ENCODE assay signal across 22 cellular contexts in the genomic region with DNA sequence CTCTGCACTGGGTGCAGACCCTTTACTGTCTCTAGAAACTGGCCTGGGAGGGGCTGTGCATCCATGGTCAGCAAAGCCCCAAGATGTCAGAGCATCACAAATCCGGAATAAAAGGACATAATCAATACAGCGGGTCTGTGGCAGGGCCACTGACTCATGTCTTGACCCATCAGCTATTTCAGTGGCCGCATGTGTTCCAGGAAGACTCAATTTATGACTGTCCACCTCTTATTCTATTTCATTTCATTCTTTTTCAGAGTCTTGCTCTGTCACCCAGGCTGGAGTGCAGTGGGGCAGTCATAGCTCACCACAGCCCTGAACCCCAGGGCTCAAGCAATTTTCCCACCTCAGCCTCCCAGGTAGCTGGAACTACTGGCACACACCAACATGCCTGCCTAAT. TPM values are rescaled to one million over a fixed set of nuclear protein-coding genes. Genes with fewer than 3 reads are reported as not detected.
DNase-seq lines count a peak whose midpoint lies in the region; ATAC-seq, FAIRE-seq and TF ChIP-seq lines count a peak whose summit lies in the region.
"Had no signal": no experiment of that assay in that cellular context is flagged by ENCODE, and none has a peak within 500 bp of the region (broad histone marks: within the 10 kb centered on the region; RNA-seq: fewer than 3 reads in every experiment).

No MANE protein-coding gene starts in this region.

- H2AK5ac ChIP-seq in H9 (ENCODE audit: insufficient read length, low read length): no peak overlapping the region

- H3K27me3 ChIP-seq in CD4-positive, alpha-beta T cell (ENCODE audit: control insufficient read depth, insufficient read depth, low read length): no peaks in the 10 kb centered on the region
- H3K27me3 ChIP-seq in H9 (ENCODE audit: insufficient read depth, low read length): no peaks in the 10 kb centered on the region
- H3K27me3 ChIP-seq: brain microvascular endothelial cell, sigmoid colon had no signal

- no peak for ATAC-seq in CD4-positive, alpha-beta T cell (ENCODE audit: poor library complexity)
- ATAC-seq in central memory CD8-positive, alpha-beta T cell (replicated peaks; ENCODE audit: extremely low read depth, poor library complexity, severe bottlenecking): no peak
- no peak for ATAC-seq in GM21423 (IDR thresholded peaks at IDR 0.05; ENCODE audit: unreplicated experiment)
- ATAC-seq: esophagus mucosa, left ventricle myocardium superior had no signal

- H3K27ac ChIP-seq in CD4-positive, alpha-beta T cell (ENCODE audit: low read depth, low read length): no peak overlapping the region
- no peak overlapping the region for H3K27ac ChIP-seq in H9 (ENCODE audit: insufficient read length, low read depth, low read length)
- H3K27ac ChIP-seq: brain microvascular endothelial cell, sigmoid colon had no signal

- no peak overlapping the region for H2BK5ac ChIP-seq in H9 (ENCODE audit: insufficient read length, low read length)

- no peaks in the 10 kb centered on the region for H3K27me3 Mint-ChIP-seq in CD4-positive, alpha-beta T cell
- no peaks in the 10 kb centered on the region for H3K27me3 Mint-ChIP-seq in H9 (ENCODE audit: low read depth)
- no peaks in the 10 kb centered on the region for H3K27me3 Mint-ChIP-seq in central memory CD8-positive, alpha-beta T cell
- no peaks in the 10 kb centered on the region for H3K27me3 Mint-ChIP-seq in neural crest cell (ENCODE audit: low read depth)
- H3K27me3 Mint-ChIP-seq: CD8-positive, alpha-beta memory T cell; type B pancreatic cell had no signal

- no peak overlapping the region for H2BK120ac ChIP-seq in H9 (ENCODE audit: low read depth, low read length, poor library complexity, severe bottlenecking)

- H3K4me3 Mint-ChIP-seq in CD4-positive, alpha-beta T cell: no peak overlapping the region
- no peak overlapping the region for H3K4me3 Mint-ChIP-seq in H9
- H3K4me3 Mint-ChIP-seq in central memory CD8-positive, alpha-beta T cell: no peak overlapping the region
- H3K4me3 Mint-ChIP-seq in neural crest cell: no peak overlapping the region
- H3K4me3 Mint-ChIP-seq: T-helper 1 cell treated with Interleukin-12 subunit alpha and Interleukin-12 subunit beta and Interleukin-4 antibody, amounts not matched to agents 30 μg/mL and 1 μg/mL, for 36 hours; type B pancreatic cell had no signal

- intact Hi-C loops in CD4-positive, alpha-beta T cell (cut with DNase I, micrococcal nuclease): no loop called here

- no peak overlapping the region for H3T11ph ChIP-seq in H9 (ENCODE audit: low read length)

- no peaks in the 10 kb centered on the region for H3K79me2 ChIP-seq in H9 (ENCODE audit: insufficient read depth, low read length)

- no CpG with 5 or more reads among the region's 3 CpGs for WGBS in H9 (ENCODE audit: extremely low coverage, insufficient read length, low lambda C conversion rate)

- no peak overlapping the region for H3K18ac ChIP-seq in H9 (ENCODE audit: insufficient read length, low read depth, low read length)

- no peak overlapping the region for H4K8ac ChIP-seq in H9 (replicated peaks; ENCODE audit: insufficient read length, low read depth, low read length)

- H3K4me1 Mint-ChIP-seq in CD4-positive, alpha-beta T cell (ENCODE audit: low read depth): no peaks in the 10 kb centered on the region
- peaks cover 0 to 4% of the 10 kb centered on the region in 2 experiments; a peak in 1 of 4 replicates for H3K4me1 Mint-ChIP-seq in H9
- H3K4me1 Mint-ChIP-seq in central memory CD8-positive, alpha-beta T cell: peaks cover 10% of the 10 kb centered on the region
- peaks cover 4% of the 10 kb centered on the region for H3K4me1 Mint-ChIP-seq in neural crest cell

- no peak overlapping the region for H2BK15ac ChIP-seq in H9 (ENCODE audit: low read depth, low read length)

- no peak for DNase-seq in CD4-positive, alpha-beta T cell
- no peak for DNase-seq in H9
- DNase-seq in central memory CD8-positive, alpha-beta T cell (ENCODE audit: low spot score in 2 of 2): no peak
- DNase-seq in neural crest cell (ENCODE audit: low read depth, low spot score): no peak
- no peak for DNase-seq in putamen (ENCODE audit: low spot score)
- DNase-seq in GM19239 (ENCODE audit: insufficient read length, low spot score): no peak
- DNase-seq: brain microvascular endothelial cell; CD8-positive, alpha-beta memory T cell; foreskin melanocyte; hypothalamus; IMR-90; left ventricle myocardium superior; NCI-H1092 treated with DMSO at 0.1 percent for 48 hours; NCI-H187 treated with DMSO at 0.1 percent for 48 hours; NCI-H69; sigmoid colon had no signal

- H2AFZ ChIP-seq in H9 (ENCODE audit: low read length): no peak overlapping the region

- H2BK12ac ChIP-seq in H9 (ENCODE audit: insufficient read length, low read depth, low read length): no peak overlapping the region

- FAIRE-seq in GM19239 (lab: Jason Lieb, UNC): no peak
- FAIRE-seq: colon, islet of Langerhans had no signal

- no peaks in the 10 kb centered on the region for H3K79me1 ChIP-seq in H9 (ENCODE audit: insufficient read depth, low read depth, low read length, poor library complexity, severe bottlenecking)

- H4K20me1 ChIP-seq in H9 (ENCODE audit: control insufficient read depth, insufficient read depth, insufficient read length): no peaks in the 10 kb centered on the region

- H3K4ac ChIP-seq in H9 (ENCODE audit: low read depth, low read length): no peak overlapping the region

- peak overlapping the region; percentile 75 for H3K27ac Mint-ChIP-seq in CD4-positive, alpha-beta T cell
- H3K27ac Mint-ChIP-seq in H9: peak overlapping the region in 2 of 3 experiments; percentile 59 to 64; a peak in 3 of 7 replicates
- peak overlapping the region; percentile 38 for H3K27ac Mint-ChIP-seq in central memory CD8-positive, alpha-beta T cell (ENCODE audit: low read depth)
- peak overlapping the region; percentile 78 for H3K27ac Mint-ChIP-seq in neural crest cell (ENCODE audit: unreplicated experiment)
- H3K27ac Mint-ChIP-seq: T-helper 1 cell treated with Interleukin-12 subunit alpha and Interleukin-12 subunit beta and Interleukin-4 antibody, amounts not matched to agents 30 μg/mL and 1 μg/mL, for 36 hours; type B pancreatic cell had no signal

- H3K4me2 ChIP-seq in H9 (ENCODE audit: insufficient read depth, insufficient read length, low read length): no peak overlapping the region

- no peaks in the 10 kb centered on the region for H3K9me3 ChIP-seq in CD4-positive, alpha-beta T cell (ENCODE audit: control insufficient read depth, low read length)
- no peaks in the 10 kb centered on the region for H3K9me3 ChIP-seq in H9 (ENCODE audit: control insufficient read depth, low read depth, low read length)
- H3K9me3 ChIP-seq: sigmoid colon had no signal

- H3K9ac ChIP-seq in H9 (ENCODE audit: extremely low read depth, insufficient read length, low read length): no peak overlapping the region

- H3K9me3 Mint-ChIP-seq in CD4-positive, alpha-beta T cell: no peaks in the 10 kb centered on the region
- H3K9me3 Mint-ChIP-seq in H9: no peaks in the 10 kb centered on the region
- no peaks in the 10 kb centered on the region for H3K9me3 Mint-ChIP-seq in central memory CD8-positive, alpha-beta T cell
- H3K9me3 Mint-ChIP-seq in neural crest cell: no peaks in the 10 kb centered on the region
- H3K9me3 Mint-ChIP-seq: CD8-positive, alpha-beta memory T cell; T-helper 1 cell treated with Interleukin-12 subunit alpha and Interleukin-12 subunit beta and Interleukin-4 antibody, amounts not matched to agents 30 μg/mL and 1 μg/mL, for 36 hours; type B pancreatic cell had no signal

- TF ChIP-seq CTCF in CD4-positive, alpha-beta T cell (IDR thresholded peaks at IDR 0.05): no peak
- no peak for TF ChIP-seq CTCF in H9 (conservative IDR thresholded peaks at IDR 0.05)
- TF ChIP-seq CTCF in neural crest cell (conservative IDR thresholded peaks at IDR 0.05): no peak

- no peak overlapping the region for H3K14ac ChIP-seq in H9 (ENCODE audit: insufficient read depth, low read length)

- no peaks in the 10 kb centered on the region for H3K4me1 ChIP-seq in H9 (ENCODE audit: insufficient read depth, low read length)
- H3K4me1 ChIP-seq: sigmoid colon had no signal

- CTCF ChIA-PET in CD4-positive, alpha-beta T cell (lab: Charles Lee): interaction anchor here (0.7 kb wide), 1 partner anchor 1051 kb away, joined by 3 read pairs; no protein-coding TSS in a partner anchor

- POLR2A ChIA-PET in CD4-positive, alpha-beta T cell (lab: Charles Lee): no interaction called here

- peaks cover 68% of the 10 kb centered on the region for H3K36me3 Mint-ChIP-seq in CD4-positive, alpha-beta T cell (ENCODE audit: low read depth)
- peaks cover 0 to 10% (median 0%) of the 10 kb centered on the region in 3 experiments; a peak in 3 of 7 replicates for H3K36me3 Mint-ChIP-seq in H9 (ENCODE audit: insufficient read depth in 1 of 3, low read depth in 3 of 3)
- peaks cover 40% of the 10 kb centered on the region for H3K36me3 Mint-ChIP-seq in central memory CD8-positive, alpha-beta T cell (ENCODE audit: insufficient read depth)
- no peaks in the 10 kb centered on the region for H3K36me3 Mint-ChIP-seq in neural crest cell (ENCODE audit: low read depth)

- no peak overlapping the region for H2BK20ac ChIP-seq in H9 (ENCODE audit: low read depth, low read length, poor library complexity, severe bottlenecking)

- H3K23ac ChIP-seq in H9 (ENCODE audit: insufficient read length, low read depth, low read length): no peak overlapping the region

- no peak overlapping the region for H3K56ac ChIP-seq in H9 (ENCODE audit: insufficient read length, low read depth, low read length)

- H4K5ac ChIP-seq in H9 (ENCODE audit: insufficient read length, low read depth, low read length): no peak overlapping the region

- no peak overlapping the region for H4K91ac ChIP-seq in H9 (ENCODE audit: insufficient read length, low read depth, low read length)

- H3K23me2 ChIP-seq in H9 (ENCODE audit: insufficient read length, low read depth, low read length, poor library complexity, severe bottlenecking): no peaks in the 10 kb centered on the region

RNA-seq across cellular contexts. Expression of gene PEX11G, which starts 53.2 kb away (rescaled TPM):
- total RNA-seq in CD4-positive, alpha-beta T cell: not detected
- 2.4 and 2.8 TPM in 2 replicates for total RNA-seq in H9 (2021)
- total RNA-seq in neural crest cell: 2.3 and 3.4 TPM in 2 replicates
